In genomic region chrX:6184900-6185515, GRCh38 we compare ENCODE assay signal across 10 cellular contexts. TPM values are rescaled to one million over a fixed set of nuclear protein-coding genes. Genes with fewer than 3 reads are reported as not detected.
DNase-seq lines count a peak whose midpoint lies in the region; ATAC-seq and TF ChIP-seq lines count a peak whose summit lies in the region.
"Had no signal": no experiment of that assay in that cellular context is flagged by ENCODE, and none has a peak within 500 bp of the region (broad histone marks: within the 10 kb centered on the region; RNA-seq: fewer than 3 reads in every experiment).

No MANE protein-coding gene starts in this region.

- H3K4me2 ChIP-seq in OCI-LY7 (ENCODE audit: low read length) = no peak overlapping the region

- H3K4me3 Mint-ChIP-seq in stimulated activated naive B cell treated with anti-CD40 and anti-IgM and Interleukin-4, amounts not matched to agents 10 μg/mL and 1 μg/mL and 100 μg/mL, for 72 hours = no peak overlapping the region
- H3K4me3 Mint-ChIP-seq in endothelial cell (ENCODE audit: unreplicated experiment) = no peak overlapping the region
- H3K4me3 Mint-ChIP-seq: activated T-helper 1 cell treated with anti-CD3 and anti-CD28 coated beads, Interleukin-12 subunit alpha, Interleukin-12 subunit beta, Interleukin-2, Interleukin-4 antibody, amounts not matched to agents 30 ng/mL and 10 ng/mL and 1 ng/mL, durations not matched to agents 14 hours and 24 hours and 36 hours had no signal

- TF ChIP-seq CTCF in OCI-LY7 (conservative IDR thresholded peaks at IDR 0.05; ENCODE audit: low read length) (no peak), spleen (IDR thresholded peaks at IDR 0.05 in 8 of 11, conservative IDR thresholded peaks at IDR 0.05 in 3 of 11) (no peak), endothelial cell (IDR thresholded peaks at IDR 0.05; ENCODE audit: unreplicated experiment) (no peak)

- no peak overlapping the region for H3K27ac Mint-ChIP-seq in stimulated activated naive B cell treated with anti-CD40 and anti-IgM and Interleukin-4, amounts not matched to agents 10 μg/mL and 1 μg/mL and 100 μg/mL, for 72 hours
- no peak overlapping the region for H3K27ac Mint-ChIP-seq in endothelial cell (ENCODE audit: unreplicated experiment)
- H3K27ac Mint-ChIP-seq: activated T-helper 1 cell treated with anti-CD3 and anti-CD28 coated beads, Interleukin-12 subunit alpha, Interleukin-12 subunit beta, Interleukin-2, Interleukin-4 antibody, amounts not matched to agents 30 ng/mL and 10 ng/mL and 1 ng/mL, durations not matched to agents 14 hours and 24 hours and 36 hours had no signal

- H3K9me3 ChIP-seq in OCI-LY7 (ENCODE audit: low read length) (no peaks in the 10 kb centered on the region), spleen (no peaks in the 10 kb centered on the region)
- H3K9me3 ChIP-seq: esophagus muscularis mucosa had no signal

- no peaks in the 10 kb centered on the region for H4K20me1 ChIP-seq in OCI-LY7 (ENCODE audit: insufficient read depth, low read length)

- H3K36me3 Mint-ChIP-seq in stimulated activated naive B cell treated with anti-CD40 and anti-IgM and Interleukin-4, amounts not matched to agents 10 μg/mL and 1 μg/mL and 100 μg/mL, for 72 hours = no peaks in the 10 kb centered on the region
- no peaks in the 10 kb centered on the region for H3K36me3 Mint-ChIP-seq in endothelial cell (ENCODE audit: low read depth, unreplicated experiment)

- H3K4me1 ChIP-seq in OCI-LY7 (ENCODE audit: insufficient read depth, low read length, poor library complexity, severe bottlenecking) (no peaks in the 10 kb centered on the region), spleen (no peaks in the 10 kb centered on the region)
- H3K4me1 ChIP-seq: esophagus muscularis mucosa had no signal

- no peaks in the 10 kb centered on the region for H3K27me3 ChIP-seq in spleen (replicated peaks in 1 of 7)
- H3K27me3 ChIP-seq: esophagus muscularis mucosa had no signal

- H3K79me2 ChIP-seq in OCI-LY7 (ENCODE audit: insufficient read depth, low read depth, low read length) = no peaks in the 10 kb centered on the region

- H3K4me3 ChIP-seq in OCI-LY7 (ENCODE audit: low read depth, low read length, poor library complexity, severe bottlenecking) = no peak overlapping the region
- H3K4me3 ChIP-seq in spleen = no peak overlapping the region
- H3K4me3 ChIP-seq: esophagus muscularis mucosa had no signal

- no peaks in the 10 kb centered on the region for H3K27me3 Mint-ChIP-seq in stimulated activated naive B cell treated with anti-CD40 and anti-IgM and Interleukin-4, amounts not matched to agents 10 μg/mL and 1 μg/mL and 100 μg/mL, for 72 hours
- peaks cover 2% of the 10 kb centered on the region for H3K27me3 Mint-ChIP-seq in endothelial cell (ENCODE audit: unreplicated experiment)

- peak; percentile 37 for DNase-seq in NCI-H1105 treated with DMSO at 0.1 percent for 48 hours (lab: John Stamatoyannopoulos, UW)
- no peak for DNase-seq in NCI-H1105 (lab: John Stamatoyannopoulos, UW)
- DNase-seq in OCI-LY7 (ENCODE audit: low spot score) = peak; percentile 1
- no peak for DNase-seq in stimulated activated naive B cell treated with anti-CD40 and anti-IgM and Interleukin-4, amounts not matched to agents 10 μg/mL and 1 μg/mL and 100 μg/mL, for 72 hours
- no peak for DNase-seq in spleen
- DNase-seq in endothelial cell (ENCODE audit: low spot score) = no peak
- DNase-seq in hippocampal formation (lab: John Stamatoyannopoulos, UW) = no peak

- H3K9me3 Mint-ChIP-seq in stimulated activated naive B cell treated with anti-CD40 and anti-IgM and Interleukin-4, amounts not matched to agents 10 μg/mL and 1 μg/mL and 100 μg/mL, for 72 hours = peaks cover 0 to 2% of the 10 kb centered on the region in 2 donors
- no peaks in the 10 kb centered on the region for H3K9me3 Mint-ChIP-seq in endothelial cell (ENCODE audit: unreplicated experiment)
- H3K9me3 Mint-ChIP-seq: activated T-helper 1 cell treated with anti-CD3 and anti-CD28 coated beads, Interleukin-12 subunit alpha, Interleukin-12 subunit beta, Interleukin-2, Interleukin-4 antibody, amounts not matched to agents 30 ng/mL and 10 ng/mL and 1 ng/mL, durations not matched to agents 14 hours and 24 hours and 36 hours had no signal

- POLR2A ChIA-PET in OCI-LY7 (lab: Charles Lee) = no interaction called here

- intact Hi-C loops in OCI-LY7 (cut with micrococcal nuclease; ENCODE audit: unreplicated experiment) (no loop called here), spleen (cut with DNase I; ENCODE audit: low total_unique reads) (no loop called here)

- 24 to 44% (median 37%) methylated on average over 4 of the region's 4 CpGs for WGBS in spleen, 5 donors

- H3K9me2 ChIP-seq in OCI-LY7 (ENCODE audit: insufficient read depth, low read length) = no peaks in the 10 kb centered on the region

- H3K27ac ChIP-seq in OCI-LY7 (ENCODE audit: low read depth, low read length, poor library complexity, severe bottlenecking) = no peak overlapping the region
- no peak overlapping the region for H3K27ac ChIP-seq in spleen
- H3K27ac ChIP-seq: esophagus muscularis mucosa had no signal

- BruUV-seq in OCI-LY7 (replicated peaks; lab: Mats Ljungman, UMichigan) = no TSS peak

- no peak overlapping the region for H2AFZ ChIP-seq in OCI-LY7 (ENCODE audit: low read length)

- ATAC-seq in HG02885 (IDR thresholded peaks at IDR 0.05; ENCODE audit: poor library complexity, unreplicated experiment) = peak; percentile 100
- peak; percentile 58 to 89 for ATAC-seq in stimulated activated naive B cell treated with anti-CD40 and anti-IgM and Interleukin-4, amounts not matched to agents 10 μg/mL and 1 μg/mL and 100 μg/mL, for 72 hours (replicated peaks)

- H3K36me3 ChIP-seq in OCI-LY7 (ENCODE audit: insufficient read depth, low read length) = no peaks in the 10 kb centered on the region
- no peaks in the 10 kb centered on the region for H3K36me3 ChIP-seq in spleen
- H3K36me3 ChIP-seq: esophagus muscularis mucosa had no signal

- CTCF ChIA-PET in OCI-LY7 (lab: Charles Lee; ENCODE audit: unreplicated experiment) = no interaction called here

- no peaks in the 10 kb centered on the region for H3K4me1 Mint-ChIP-seq in stimulated activated naive B cell treated with anti-CD40 and anti-IgM and Interleukin-4, amounts not matched to agents 10 μg/mL and 1 μg/mL and 100 μg/mL, for 72 hours
- H3K4me1 Mint-ChIP-seq in endothelial cell (ENCODE audit: unreplicated experiment) = no peaks in the 10 kb centered on the region

- no peak for TF ChIP-seq POLR2A in spleen (IDR thresholded peaks at IDR 0.05)

RNA-seq across cellular contexts. Expression of gene NLGN4X, which starts 43.7 kb away (rescaled TPM):
- total RNA-seq in OCI-LY7 (2014; rRNA removed; shearing (Covaris generic)) = not detected in 2 replicates
- total RNA-seq in OCI-LY7 (2022) (0.15 and 0.55 TPM in 2 replicates), spleen (10 to 100 TPM in 2 of 7 donors, 1 to 10 TPM in 5; 3.8 to 16.1 (median 8.8) TPM), endothelial cell (ENCODE audit: unreplicated experiment) (51.3 TPM)
- 1 to 10 TPM in 2 of 3 donors, under 1 TPM in 1; 0.68 to 2.6 (median 1.7) TPM for polyA plus RNA-seq in spleen
- total RNA-seq: activated T-helper 1 cell treated with anti-CD3 and anti-CD28 coated beads, Interleukin-12 subunit alpha, Interleukin-12 subunit beta, Interleukin-2, Interleukin-4 antibody, amounts not matched to agents 30 ng/mL and 10 ng/mL and 1 ng/mL, durations not matched to agents 14 hours and 24 hours and 36 hours had no signal

Comparison
In these comparisons a context has a peak if more than half of its experiments do, and no peak if none do; other contexts are left out.
1. DNase-seq: peak in NCI-H1105 treated with DMSO at 0.1 percent for 48 hours (single experiment) and OCI-LY7 (single experiment); none in NCI-H1105 (single experiment), stimulated activated naive B cell treated with anti-CD40 and anti-IgM and Interleukin-4, amounts not matched to agents 10 μg/mL and 1 μg/mL and 100 μg/mL, for 72 hours (single experiment), spleen (single experiment), endothelial cell (single experiment) and hippocampal formation (0 of 2).